In the genomic region with DNA sequence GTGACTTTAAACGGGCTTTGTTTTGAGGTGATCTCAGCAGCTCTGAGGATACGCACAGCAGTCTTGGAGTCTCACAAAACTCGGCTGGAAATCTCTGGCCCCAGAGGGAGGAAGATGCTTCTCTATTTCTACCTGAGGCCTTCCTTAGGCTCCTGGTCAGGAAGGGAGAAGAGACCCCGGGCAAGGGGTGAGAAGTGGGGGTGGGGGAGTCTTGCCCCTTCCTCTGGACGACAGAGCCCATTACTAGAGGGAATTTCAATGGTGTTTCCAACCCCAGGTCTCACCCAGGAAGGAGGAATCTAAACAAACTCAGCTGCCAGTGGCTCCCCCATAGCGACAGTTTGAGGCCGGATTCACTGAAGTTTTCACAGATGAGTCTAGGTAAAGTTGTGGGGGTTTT, we compare ENCODE assay signal across 20 cellular contexts. TPM values are rescaled to one million over a fixed set of nuclear protein-coding genes. Genes with fewer than 3 reads are reported as not detected.
DNase-seq lines count a peak whose midpoint lies in the region; ATAC-seq, FAIRE-seq and TF ChIP-seq lines count a peak whose summit lies in the region.
"Had no signal": no experiment of that assay in that cellular context is flagged by ENCODE, and none has a peak within 500 bp of the region (broad histone marks: within the 10 kb centered on the region; RNA-seq: fewer than 3 reads in every experiment).

No MANE protein-coding gene starts in this region.

- H3K27ac ChIP-seq in A549 (peak overlapping the region; percentile 68 to 83), HepG2 (ENCODE audit: extremely low read length, insufficient read depth, low read length) (peak overlapping the region; percentile 98), stomach (peak overlapping the region in 3 of 5 donors; percentile 54 to 75 (median 71))
- H3K27ac ChIP-seq: GM23248, SJSA1 had no signal

- H3K27me3 ChIP-seq in HepG2 (ENCODE audit: control insufficient read depth in 1 of 2, insufficient read depth in 2 of 2, low read length in 2 of 2) = no peaks in the 10 kb centered on the region
- H3K27me3 ChIP-seq in stomach = peaks cover 0 to 10% (median 0%) of the 10 kb centered on the region in 3 donors
- H3K27me3 ChIP-seq: SJSA1 had no signal

- DNase-seq in A549 (ENCODE audit: low read depth in 1 of 2, low spot score in 1 of 2) = no peak
- DNase-seq in GM13976 (ENCODE audit: low spot score) = peak; percentile 18
- DNase-seq in HepG2 (ENCODE audit: low spot score) = no peak
- no peak for DNase-seq in stomach
- no peak for DNase-seq in NCI-H1436 (lab: John Stamatoyannopoulos, UW)
- DNase-seq: CD4-positive, alpha-beta memory T cell; GM23248; Karpas-422; NCI-H1105 treated with DMSO at 0.1 percent for 48 hours; NCI-H1694; NCI-H2081; NCI-H2171 treated with DMSO at 0.1 percent for 48 hours; NCI-H524 treated with DMSO at 0.1 percent for 48 hours; NCI-H82; T-helper 1 cell had no signal

- TF ChIP-seq CTCF in A549 (IDR thresholded peaks at IDR 0.05) = no peak
- no peak for TF ChIP-seq CTCF in GM13976 (IDR thresholded peaks at IDR 0.05; ENCODE audit: borderline replicate concordance, control extremely low read depth, extremely low read depth, insufficient read depth, missing control alignments)
- no peak for TF ChIP-seq CTCF in HepG2 (CRISPR knock-in tag; IDR thresholded peaks at IDR 0.05)
- no peak for TF ChIP-seq CTCF in stomach (IDR thresholded peaks at IDR 0.05)

- no TSS peak for BruUV-seq in HepG2 (replicated peaks; lab: Mats Ljungman, UMichigan)

- in situ Hi-C loops in GM13976 (cut with MboI; ENCODE audit: low sequenced_read_pairs, unreplicated experiment) = no loop called here
- in situ Hi-C loops in HepG2 (cut with HindIII; ENCODE audit: extremely low pct_ligation_motif_present, low pct_unique_long_range_greater_than_20kb) = no loop called here

- H3K79me2 ChIP-seq in HepG2 (ENCODE audit: insufficient read depth, low read length) = no peaks in the 10 kb centered on the region

- H3K9me3 ChIP-seq in A549 (no peaks in the 10 kb centered on the region), HepG2 (ENCODE audit: low read length) (no peaks in the 10 kb centered on the region), stomach (no peaks in the 10 kb centered on the region)
- H3K9me3 ChIP-seq: SJSA1 had no signal

- H3K4me1 ChIP-seq in A549 (peaks cover 41% of the 10 kb centered on the region), HepG2 (ENCODE audit: insufficient read depth, low read length) (peaks cover 91% of the 10 kb centered on the region), stomach (peaks cover 20 to 30% (median 24%) of the 10 kb centered on the region in 4 donors)

- WGBS in A549 (ENCODE audit: missing lambda C conversion rate) = 80% methylated on average over 7 of the region's 7 CpGs
- 70% methylated on average over 7 of the region's 7 CpGs for WGBS in HepG2 (ENCODE audit: low lambda C conversion rate)
- WGBS in stomach, 5 donors = 81 to 90% (median 83%) methylated on average over 7 of the region's 7 CpGs

- TF ChIP-seq POLR2A in A549 (IDR thresholded peaks at IDR 0.05; ENCODE audit: low read length) (no peak), HepG2 (IDR thresholded peaks at IDR 0.05; ENCODE audit: insufficient read depth in 1 of 2, low read depth in 2 of 2, low read length in 2 of 2) (no peak), stomach (IDR thresholded peaks at IDR 0.05) (no peak)

- H2AFZ ChIP-seq in HepG2 (ENCODE audit: low read length) = no peak overlapping the region
- H2AFZ ChIP-seq: GM23248 had no signal

- CTCF ChIA-PET in A549 (lab: Yijun Ruan, JAX) (interaction anchor here (1.2 to 2.2 kb wide), 5 partner anchors 13 to 114 kb away, joined by 3 to 11 read pairs (median 6); no protein-coding TSS in a partner anchor), HepG2 (lab: Yijun Ruan, JAX; ENCODE audit: low intra/inter-chr PET ratio, low total read pairs) (no interaction called here)

- TF ChIP-seq RAD21 in A549 (conservative IDR thresholded peaks at IDR 0.05 in 1 of 2, IDR thresholded peaks at IDR 0.05 in 1 of 2) (no peak), HepG2 (CRISPR knock-in tag; IDR thresholded peaks at IDR 0.05) (no peak)

- H3K4me2 ChIP-seq in A549 (peak overlapping the region; percentile 79), HepG2 (ENCODE audit: low read depth, low read length) (peak overlapping the region; percentile 98)

- H3K4me3 ChIP-seq in A549 (no peak overlapping the region), HepG2 (replicated peaks in 1 of 3; ENCODE audit: insufficient read depth in 1 of 3, low read depth in 2 of 3, low read length in 3 of 3) (no peak overlapping the region), stomach (no peak overlapping the region)
- H3K4me3 ChIP-seq: GM23248, SJSA1 had no signal

- ATAC-seq in A549 (no peak), HepG2 (no peak), HG02852 (IDR thresholded peaks at IDR 0.05; ENCODE audit: unreplicated experiment) (no peak), GM19397 (IDR thresholded peaks at IDR 0.05; ENCODE audit: unreplicated experiment) (no peak)

- TF ChIP-seq EP300 in A549 (IDR thresholded peaks at IDR 0.05) (no peak), HepG2 (IDR thresholded peaks at IDR 0.05; ENCODE audit: low read depth in 2 of 2, low read length in 2 of 2) (no peak), HepG2 (CRISPR knock-in tag; IDR thresholded peaks at IDR 0.05; ENCODE audit: borderline replicate concordance) (no peak), stomach (IDR thresholded peaks at IDR 0.05) (no peak)

- H4K20me1 ChIP-seq in HepG2 (ENCODE audit: insufficient read depth, low read length) = no peaks in the 10 kb centered on the region

- POLR2A ChIA-PET in A549 (lab: Yijun Ruan, JAX) (no interaction called here), HepG2 (lab: Yijun Ruan, JAX) (interaction anchor here (1.0 to 3.8 kb wide), 15 partner anchors 12 to 232 kb away, joined by 3 to 92 read pairs (median 13); a partner anchor contains a TSS)

- H3K36me3 ChIP-seq in HepG2 (replicated peaks in 1 of 2; ENCODE audit: control insufficient read depth in 1 of 2, insufficient read depth in 2 of 2, low read length in 2 of 2) (no peaks in the 10 kb centered on the region), stomach (no peaks in the 10 kb centered on the region)
- H3K36me3 ChIP-seq: SJSA1 had no signal

- intact Hi-C loops in HepG2 (cut with micrococcal nuclease; ENCODE audit: unreplicated experiment) = loop anchor here (5.0 kb wide), 1 partner anchor 115 kb away; no protein-coding TSS in a partner anchor
- intact Hi-C loops in stomach (cut with DNase I; ENCODE audit: low total_unique reads) = no loop called here

- FAIRE-seq in A549 (lab: Jason Lieb, UNC) (no peak), HepG2 (lab: Jason Lieb, UNC) (no peak)
- FAIRE-seq: GM12891 had no signal

- H3K9ac ChIP-seq in HepG2 (ENCODE audit: insufficient read depth, low read depth, low read length) = peak overlapping the region; percentile 93
- H3K9ac ChIP-seq: GM23248 had no signal

TF ChIP-seq in A549, 52 proteins besides CTCF, POLR2A, EP300 and RAD21 (continues in another document):
- TF ChIP-seq MAFK (IDR thresholded peaks at IDR 0.05; ENCODE audit: partially characterized antibody) (no peak), CBX2 (IDR thresholded peaks at IDR 0.05; ENCODE audit: borderline replicate concordance, low read depth) (no peak), ESRRA (IDR thresholded peaks at IDR 0.05; ENCODE audit: borderline replicate concordance, low read length) (no peak)

TF ChIP-seq in HepG2, 621 proteins besides CTCF, POLR2A, EP300 and RAD21 (continues in another document):
- peak; percentile 7; the same call in 1 of the 2 replicates for TF ChIP-seq ZNF224 (CRISPR knock-in tag; IDR thresholded peaks at IDR 0.05)

RNA-seq across cellular contexts. Expression of a gene that starts 37.4 kb away (rescaled TPM):
- polyA plus RNA-seq in A549 (2011; rRNA removed) = 15.2 and 20.1 TPM in 2 replicates
- 12.2 and 16.7 TPM in 2 replicates for polyA plus RNA-seq in A549 (2012; cell fraction: cytosol; rRNA removed)
- 12.2 and 21.3 TPM in 2 replicates for polyA plus RNA-seq in A549 (2012; cell fraction: nucleus; rRNA removed)
- polyA plus RNA-seq in A549 (2017; fragmentation: RNase III; extraction: RNeasy Plus Mini Kit Qiagen cat#74134 plus additional on column Dnase treatment) = 10.0 to 11.1 TPM (median 10.8 TPM) in 3 replicates
- polyA minus RNA-seq in A549 (2011; rRNA and poly(A)+ RNA removed) = 32.2 and 37.3 TPM in 2 replicates
- 42.5 and 56.5 TPM in 2 replicates for total RNA-seq in HepG2 (2016; rRNA removed; fragmentation: Illumina TruSeq; extraction: Trizol)
- 71.9 and 81.0 TPM in 2 replicates for total RNA-seq in HepG2 (2016; cell fraction: cytosol; rRNA removed; fragmentation: Illumina TruSeq; extraction: Trizol; ENCODE audit: low read depth)
- 34.4 and 55.2 TPM in 2 replicates for total RNA-seq in HepG2 (2016; cell fraction: insoluble cytoplasmic fraction; rRNA removed; fragmentation: Illumina TruSeq; extraction: Trizol)
- total RNA-seq in HepG2 (2016; cell fraction: membrane; rRNA removed; fragmentation: Illumina TruSeq; extraction: Trizol) = 69.6 and 77.5 TPM in 2 replicates
- total RNA-seq in HepG2 (2016; cell fraction: nucleus; rRNA removed; fragmentation: Illumina TruSeq; extraction: Trizol) = 66.0 and 74.7 TPM in 2 replicates
- polyA plus RNA-seq in HepG2 (2011; rRNA removed) = 155 and 208 TPM in 2 replicates
- polyA plus RNA-seq in HepG2 (2011; cell fraction: cytosol; rRNA removed) = 113 and 150 TPM in 2 replicates
- polyA plus RNA-seq in HepG2 (2011; cell fraction: nucleus; rRNA removed) = 207 and 256 TPM in 2 replicates
- 61.3 and 94.3 TPM in 2 replicates for polyA plus RNA-seq in HepG2 (2012)
- 28.0 and 30.8 TPM in 2 replicates for polyA plus RNA-seq in HepG2 (2016; cell fraction: cytosol; fragmentation: Illumina TruSeq; extraction: Trizol; ENCODE audit: low read depth)
- 34.4 and 44.9 TPM in 2 replicates for polyA plus RNA-seq in HepG2 (2016; cell fraction: insoluble cytoplasmic fraction; fragmentation: Illumina TruSeq; extraction: Trizol; ENCODE audit: low read depth)
- 53.8 and 67.9 TPM in 2 replicates for polyA plus RNA-seq in HepG2 (2016; cell fraction: membrane; fragmentation: Illumina TruSeq; extraction: Trizol; ENCODE audit: low read depth)
- 84.3 and 88.3 TPM in 2 replicates for polyA plus RNA-seq in HepG2 (2016; cell fraction: nucleus; fragmentation: Illumina TruSeq; extraction: Trizol; ENCODE audit: insufficient read depth, low read depth)
- polyA minus RNA-seq in HepG2 (2011; rRNA and poly(A)+ RNA removed; ENCODE audit: low replicate concordance) = 65.0 and 447 TPM in 2 replicates
- polyA minus RNA-seq in HepG2 (2011; cell fraction: cytosol; rRNA and poly(A)+ RNA removed) = 126 and 149 TPM in 2 replicates
- polyA minus RNA-seq in HepG2 (2011; cell fraction: nucleus; rRNA and poly(A)+ RNA removed) = 126 and 142 TPM in 2 replicates
- 10 to 100 TPM in 4 of 5 donors, 1 to 10 TPM in 1; 2.9 to 91.5 (median 24.4) TPM for total RNA-seq in stomach
- 10 to 100 TPM in 1 of 3 donors, 1 to 10 TPM in 2; 2.8 to 14.4 (median 8.2) TPM for polyA plus RNA-seq in stomach
- total RNA-seq: GM23248, M059J had no signal
